In the genomic region with DNA sequence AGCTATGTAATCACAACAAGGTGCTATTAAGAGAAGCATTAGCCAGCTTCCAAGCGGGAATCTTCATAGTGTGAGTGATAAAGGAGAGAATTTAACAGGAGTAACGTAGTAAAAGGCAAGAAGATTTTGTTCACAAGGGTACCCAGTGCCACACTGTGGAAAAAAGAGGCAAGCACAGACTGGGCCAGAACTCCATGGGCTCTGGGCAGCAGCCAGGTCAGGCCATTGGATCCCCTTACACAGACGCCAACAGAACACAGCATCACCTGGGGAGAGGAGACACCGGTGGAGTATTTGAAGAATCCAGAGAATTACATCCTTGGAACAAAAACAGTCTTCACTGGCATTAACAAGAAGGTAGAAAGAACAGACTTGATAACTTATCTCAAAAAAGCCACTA, we compare ENCODE assay signal across 1 cellular context.
TF ChIP-seq lines count a peak whose summit lies in the region.

No MANE protein-coding gene starts in this region.

TF ChIP-seq in HepG2, 621 proteins besides CTCF, POLR2A, EP300 and RAD21:
- TF ChIP-seq ZNF274 (CRISPR knock-in tag; IDR thresholded peaks at IDR 0.05) (no peak), STAG1 (CRISPR knock-in tag; IDR thresholded peaks at IDR 0.05) (peak; percentile 48)
